In genomic region chr1:11838349-11839272, GRCh38 we compare ENCODE assay signal across 9 cellular contexts. TPM values are rescaled to one million over a fixed set of nuclear protein-coding genes. Genes with fewer than 3 reads are reported as not detected.
DNase-seq lines count a peak whose midpoint lies in the region; ATAC-seq and TF ChIP-seq lines count a peak whose summit lies in the region.
"Had no signal": no experiment of that assay in that cellular context is flagged by ENCODE, and none has a peak within 500 bp of the region (broad histone marks: within the 10 kb centered on the region; RNA-seq: fewer than 3 reads in every experiment).

No MANE protein-coding gene starts in this region.

- peaks cover 18% of the 10 kb centered on the region; the same call in 1 of the 2 replicates for H4K20me1 ChIP-seq in GM23338 (replicated peaks; ENCODE audit: insufficient read depth)

- no peak overlapping the region for H2AFZ ChIP-seq in GM23338

- H3K27ac Mint-ChIP-seq in GM23338, result peak overlapping the region; percentile 93

- peaks cover 37% of the 10 kb centered on the region for H3F3A ChIP-seq in GM23338 (replicated peaks; ENCODE audit: low read depth)

- no peaks in the 10 kb centered on the region for H3K4me1 ChIP-seq in GM23338 (ENCODE audit: insufficient read depth)

- H3K27ac ChIP-seq in GM23338 (ENCODE audit: low read depth), result peak overlapping the region; percentile 55; the same call in 1 of the 2 replicates
- H3K27ac ChIP-seq in coronary artery, result no peak overlapping the region

- H3K9me2 ChIP-seq in GM23338 (ENCODE audit: insufficient read depth), result no peaks in the 10 kb centered on the region

- 61 to 63% methylated on average over 37 to 39 of the region's 40 CpGs for WGBS in lower leg skin, 2 donors

- peak; percentile 99 for TF ChIP-seq CTCF in AG10803 (conservative IDR thresholded peaks at IDR 0.05; ENCODE audit: low read length)
- peak; percentile 98 to 100 for TF ChIP-seq CTCF in GM23338 (conservative IDR thresholded peaks at IDR 0.05; ENCODE audit: low read depth in 2 of 2)
- peak; percentile 99 for TF ChIP-seq CTCF in coronary artery (IDR thresholded peaks at IDR 0.05)
- TF ChIP-seq CTCF in lower leg skin (IDR thresholded peaks at IDR 0.05), result peak in 1 of 3 donors; percentile 71

- no peaks in the 10 kb centered on the region for H3K27me3 ChIP-seq in GM23338 (ENCODE audit: insufficient read depth)

- H3K4me3 ChIP-seq in AG10803 (ENCODE audit: low read length) (no peak overlapping the region), GM23338 (no peak overlapping the region), coronary artery (no peak overlapping the region), lower leg skin (ENCODE audit: low read depth, poor library complexity, severe bottlenecking) (no peak overlapping the region)

- TF ChIP-seq POLR2A in lower leg skin (IDR thresholded peaks at IDR 0.05), result no peak

- no peaks in the 10 kb centered on the region for H3K9me3 Mint-ChIP-seq in GM23338

- peak; percentile 54 for DNase-seq in AG10803 (ENCODE audit: low read depth)
- DNase-seq in GM23338 (ENCODE audit: low spot score), result peak; percentile 80
- DNase-seq in NCI-H510A treated with DMSO at 0.1 percent for 48 hours (lab: John Stamatoyannopoulos, UW), result peak; percentile 92
- peak; percentile 61 to 65 for DNase-seq in activated CD4-positive, alpha-beta T cell treated with anti-CD3 and anti-CD28 coated beads, Interleukin-2, amount 50 U/mL, for 24 hours (ENCODE audit: low read depth in 1 of 2, low spot score in 1 of 2)
- peak; percentile 78 for DNase-seq in coronary artery (ENCODE audit: low spot score)
- DNase-seq in lower leg skin (ENCODE audit: low spot score in 2 of 2), result peak; percentile 56 to 94
- DNase-seq in stimulated activated CD4-positive, alpha-beta T cell treated with anti-CD3 and anti-CD28 coated beads, TNF-alpha, amount 100 ng/mL, for 4 hours (ENCODE audit: low read depth in 3 of 3), result peak; percentile 56 to 61 (median 57)

- H3K36me3 Mint-ChIP-seq in GM23338 (ENCODE audit: low read depth), result peaks cover 88% of the 10 kb centered on the region

- intact Hi-C loops in lower leg skin (cut with DNase I; ENCODE audit: low total_unique reads), result no loop called here

- no peak overlapping the region for H3K4me2 ChIP-seq in GM23338

- ATAC-seq in GM23338 (peak; percentile 98), GM18517 (IDR thresholded peaks at IDR 0.05; ENCODE audit: unreplicated experiment) (no peak)

- peaks cover 65% of the 10 kb centered on the region for H3K36me3 ChIP-seq in GM23338 (ENCODE audit: insufficient read depth)

- no peak overlapping the region; the same call in 2 of the 3 replicates for H3K4me3 Mint-ChIP-seq in GM23338

- H3K4me1 Mint-ChIP-seq in GM23338, result no peaks in the 10 kb centered on the region; the same call in 2 of the 3 replicates

- H3K27me3 Mint-ChIP-seq in GM23338 (ENCODE audit: insufficient read depth, low read depth, poor library complexity), result peaks cover 11% of the 10 kb centered on the region

- H3K79me2 ChIP-seq in GM23338 (replicated peaks; ENCODE audit: insufficient read depth), result no peaks in the 10 kb centered on the region

TF ChIP-seq in GM23338, 12 proteins besides CTCF, POLR2A, EP300 and RAD21 (continues in another document):
- no peak for TF ChIP-seq POLR2AphosphoS5 (IDR thresholded peaks at IDR 0.05; ENCODE audit: low read depth)
- no peak for TF ChIP-seq NANOG (IDR thresholded peaks at IDR 0.05; ENCODE audit: borderline replicate concordance)
- no peak for TF ChIP-seq JUNB (IDR thresholded peaks at IDR 0.05; ENCODE audit: unreplicated experiment)
- no peak for TF ChIP-seq ZNF331 (CRISPR knock-in tag; IDR thresholded peaks at IDR 0.05; ENCODE audit: low read depth)
- no peak for TF ChIP-seq CREB1 (CRISPR knock-in tag; IDR thresholded peaks at IDR 0.05; ENCODE audit: low read depth)
- TF ChIP-seq REST (IDR thresholded peaks at IDR 0.05; ENCODE audit: unreplicated experiment), result no peak
- TF ChIP-seq ZNF114 (CRISPR knock-in tag; IDR thresholded peaks at IDR 0.05), result no peak
- no peak for TF ChIP-seq EZH2phosphoT487 (IDR thresholded peaks at IDR 0.05; ENCODE audit: unreplicated experiment)
- TF ChIP-seq STAT1 (IDR thresholded peaks at IDR 0.05; ENCODE audit: unreplicated experiment), result no peak
- no peak for TF ChIP-seq ETS1 (IDR thresholded peaks at IDR 0.05)
- TF ChIP-seq EZH2 (IDR thresholded peaks at IDR 0.05; ENCODE audit: low read depth, unreplicated experiment), result no peak

RNA-seq across cellular contexts. Expression of gene NPPA, which starts 9.0 kb away (rescaled TPM):
- total RNA-seq in GM23338 (2014; rRNA removed; shearing (Covaris generic)), result not detected in 2 replicates
- polyA plus RNA-seq in GM23338 (2016; fragmentation: Nextera tagmentation; extraction: Ambion mirVana), result 0.29 TPM in 1 of 2 replicates, not detected in the other
- total RNA-seq in lower leg skin, result not detected
- total RNA-seq: subcutaneous adipose tissue had no signal

RNA-seq across cellular contexts. Expression of gene NPPB, which starts 20.1 kb away (rescaled TPM):
- not detected in 2 replicates for total RNA-seq in GM23338 (2014; rRNA removed; shearing (Covaris generic))
- 0.95 and 1.1 TPM in 2 replicates for polyA plus RNA-seq in GM23338 (2016; fragmentation: Nextera tagmentation; extraction: Ambion mirVana)
- total RNA-seq in lower leg skin, result not detected
- total RNA-seq: subcutaneous adipose tissue had no signal

RNA-seq across cellular contexts. Expression of gene CLCN6, which starts 32.6 kb away (rescaled TPM):
- total RNA-seq in GM23338 (2014; rRNA removed; shearing (Covaris generic)), result 16.3 and 22.6 TPM in 2 replicates
- polyA plus RNA-seq in GM23338 (2016; fragmentation: Nextera tagmentation; extraction: Ambion mirVana), result 13.0 and 16.0 TPM in 2 replicates
- total RNA-seq in lower leg skin, result 10 to 100 TPM in 2 of 4 donors, 1 to 10 TPM in 2; 7.0 to 12.4 (median 10.9) TPM

RNA-seq across cellular contexts. Expression of gene MTHFR, which starts 32.8 kb away (rescaled TPM):
- total RNA-seq in GM23338 (2014; rRNA removed; shearing (Covaris generic)), result 21.6 and 26.4 TPM in 2 replicates
- polyA plus RNA-seq in GM23338 (2016; fragmentation: Nextera tagmentation; extraction: Ambion mirVana), result 5.7 and 6.9 TPM in 2 replicates
- 10 to 100 TPM; 25.9 to 41.8 (median 33.0) TPM for total RNA-seq in lower leg skin
